8 cellular contexts compared by ENCODE assay signal in the genomic region with DNA sequence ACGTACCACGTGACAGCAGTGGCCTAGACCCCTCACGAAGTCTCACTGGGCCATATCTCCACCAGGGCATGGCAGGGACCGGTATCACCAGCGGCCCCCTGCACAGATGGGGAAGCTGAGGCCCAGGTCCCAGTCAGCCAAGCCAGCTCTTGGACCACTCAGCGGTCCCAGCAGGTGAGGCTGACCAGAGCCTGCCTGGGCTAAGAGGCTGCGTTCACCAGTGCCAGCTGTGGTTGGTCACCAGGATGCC. TPM values are rescaled to one million over a fixed set of nuclear protein-coding genes. Genes with fewer than 3 reads are reported as not detected.
A peak's percentile ranks its signal among the peaks of the same experiment; 100 is the strongest.
DNase-seq lines count a peak whose midpoint lies in the region; ATAC-seq and TF ChIP-seq lines count a peak whose summit lies in the region.

No MANE protein-coding gene starts in this region.

- H3K4me3 ChIP-seq in muscle layer of colon (ENCODE audit: low read depth in 1 of 2, low read length in 2 of 2) = peak overlapping the region in 1 of 2 donors; percentile 52

- H3K4me3 Mint-ChIP-seq in brain = peak overlapping the region; percentile 52 to 75 (median 64)

- H3K9me3 Mint-ChIP-seq in brain = peaks cover 0 to 4% (median 0%) of the 10 kb centered on the region in 5 experiments

- H3K27me3 ChIP-seq in muscle layer of colon (ENCODE audit: control insufficient read depth in 1 of 2, insufficient read depth in 2 of 2, low read length in 2 of 2) = no peaks in the 10 kb centered on the region

- no peak for DNase-seq in NCI-H2196 (lab: John Stamatoyannopoulos, UW; ENCODE audit: unreplicated experiment)
- no peak for DNase-seq in NCI-H510A treated with DMSO at 0.1 percent for 48 hours (lab: John Stamatoyannopoulos, UW)
- no peak for DNase-seq in NCI-H2081 (lab: John Stamatoyannopoulos, UW)

- H3K27ac ChIP-seq in 22Rv1 (peak overlapping the region; percentile 98), muscle layer of colon (ENCODE audit: low read depth, low read length) (peak overlapping the region; percentile 98)

- peaks cover 7% of the 10 kb centered on the region for H3K36me3 ChIP-seq in muscle layer of colon (ENCODE audit: insufficient read depth, low read length)

- ATAC-seq in HG03095 (IDR thresholded peaks at IDR 0.05; ENCODE audit: unreplicated experiment) (peak; percentile 1), GM21390 (IDR thresholded peaks at IDR 0.05; ENCODE audit: unreplicated experiment) (no peak)

- peaks cover 48% of the 10 kb centered on the region for H3K4me1 Mint-ChIP-seq in brain

- peak overlapping the region; percentile 38 for H3K9ac ChIP-seq in muscle layer of colon (ENCODE audit: low read length)

- H3K4me1 ChIP-seq in muscle layer of colon (ENCODE audit: insufficient read depth, low read length) = peaks cover 16% of the 10 kb centered on the region

- TF ChIP-seq CTCF in 22Rv1 (IDR thresholded peaks at IDR 0.05) (no peak), brain (conservative IDR thresholded peaks at IDR 0.05) (no peak)

- H3K36me3 Mint-ChIP-seq in brain = peaks cover 10% of the 10 kb centered on the region

- no peaks in the 10 kb centered on the region for H3K9me3 ChIP-seq in muscle layer of colon (ENCODE audit: low read length)

- H3K27ac Mint-ChIP-seq in brain = peak overlapping the region in 2 of 5 experiments; percentile 41 to 47

- H3K27me3 Mint-ChIP-seq in brain = peaks cover 9% of the 10 kb centered on the region

RNA-seq across cellular contexts. Expression of a gene that starts 2.6 kb away (rescaled TPM):
- polyA plus RNA-seq in brain (ENCODE audit: insufficient read depth, low read depth, low replicate concordance) = 11.8 TPM

RNA-seq across cellular contexts. Expression of a gene that starts 11.0 kb away (rescaled TPM):
- 37.0 TPM for polyA plus RNA-seq in brain (ENCODE audit: insufficient read depth, low read depth, low replicate concordance)

RNA-seq across cellular contexts. Expression of a gene that starts 23.2 kb away (rescaled TPM):
- 17.5 TPM for polyA plus RNA-seq in brain (ENCODE audit: insufficient read depth, low read depth, low replicate concordance)
